In the genomic region with DNA sequence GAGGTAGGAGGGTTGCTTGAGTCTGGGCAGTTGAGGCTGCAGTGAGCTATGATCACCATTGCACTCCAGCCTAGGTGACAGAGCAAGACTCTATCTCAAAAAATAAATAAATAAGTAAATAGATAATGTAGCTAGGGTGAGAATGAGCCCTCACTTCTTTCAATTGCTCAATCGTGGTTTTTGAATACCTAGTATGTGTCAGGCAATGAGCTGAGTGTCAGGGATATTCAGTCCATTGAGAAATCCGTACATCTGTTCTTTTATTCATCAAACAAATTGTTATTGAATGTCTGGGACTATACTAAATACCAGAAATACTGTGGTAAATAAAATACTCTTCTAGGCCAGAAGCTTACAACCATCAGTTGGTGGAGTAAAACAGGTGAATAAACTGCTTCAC, we compare ENCODE assay signal across 1 cellular context.
TF ChIP-seq lines count a peak whose summit lies in the region.

No MANE protein-coding gene starts in this region.

TF ChIP-seq in HepG2, 621 proteins besides CTCF, POLR2A, EP300 and RAD21:
- TF ChIP-seq THAP9 (CRISPR knock-in tag; IDR thresholded peaks at IDR 0.05; ENCODE audit: borderline replicate concordance) (no peak), CHD2 (IDR thresholded peaks at IDR 0.05; ENCODE audit: low read depth, low read length) (no peak), ZNF800 (CRISPR knock-in tag; IDR thresholded peaks at IDR 0.05) (no peak), DPF2 (CRISPR knock-in tag; IDR thresholded peaks at IDR 0.05; ENCODE audit: borderline replicate concordance, low read depth) (no peak), JUND (CRISPR knock-in tag; IDR thresholded peaks at IDR 0.05) (no peak), SOX5 (CRISPR knock-in tag; IDR thresholded peaks at IDR 0.05; ENCODE audit: borderline replicate concordance) (no peak), ZNF124 (CRISPR knock-in tag; IDR thresholded peaks at IDR 0.05) (no peak)
